In the genomic region with DNA sequence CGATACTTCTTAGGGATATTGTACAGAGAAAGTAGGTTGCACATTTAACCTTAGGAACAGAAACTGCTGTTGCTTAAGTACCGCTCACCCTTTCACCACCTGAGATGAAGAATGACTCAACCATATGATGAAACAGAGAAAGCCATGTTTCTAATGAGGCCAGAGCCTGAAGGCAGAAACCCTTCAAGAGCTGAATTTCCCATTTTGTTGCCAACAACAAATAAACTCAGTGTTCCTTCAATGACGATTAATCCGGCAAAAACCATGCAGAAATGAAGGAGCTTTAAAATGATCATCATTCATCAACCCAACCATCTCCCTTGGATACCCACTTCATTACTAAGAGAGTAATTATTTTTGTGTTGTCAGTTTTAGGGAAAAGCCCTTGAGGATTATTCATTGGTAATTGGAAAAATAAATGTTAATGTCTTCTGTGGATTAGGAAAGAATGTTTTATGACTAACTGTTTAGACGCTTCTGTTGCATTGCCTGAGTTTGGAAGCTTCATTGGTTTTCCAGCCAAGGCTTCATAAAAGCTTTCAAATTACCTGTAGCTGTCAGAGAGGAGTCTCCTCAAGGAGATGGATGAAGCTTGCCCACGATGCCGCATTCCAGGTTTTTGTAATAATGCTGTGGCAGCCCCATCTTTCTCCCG, we compare ENCODE assay signal across 11 cellular contexts.
DNase-seq lines count a peak whose midpoint lies in the region; ATAC-seq and TF ChIP-seq lines count a peak whose summit lies in the region.
"Had no signal": no experiment of that assay in that cellular context is flagged by ENCODE, and none has a peak within 500 bp of the region (broad histone marks: within the 10 kb centered on the region; RNA-seq: fewer than 3 reads in every experiment).

No MANE protein-coding gene starts in this region.

- TF ChIP-seq CTCF in choroid plexus epithelial cell (conservative IDR thresholded peaks at IDR 0.05; ENCODE audit: low read depth, low read length), result no peak
- no peak for TF ChIP-seq CTCF in retinal pigment epithelial cell (conservative IDR thresholded peaks at IDR 0.05; ENCODE audit: low read depth, low read length)
- TF ChIP-seq CTCF in MM.1S (IDR thresholded peaks at IDR 0.05; ENCODE audit: low read length), result no peak
- TF ChIP-seq CTCF in GM13977 (IDR thresholded peaks at IDR 0.05; ENCODE audit: extremely low read depth, insufficient read depth, missing control alignments), result no peak

- H3K27ac ChIP-seq in MM.1S (ENCODE audit: low read length), result no peak overlapping the region

- no peak overlapping the region for H2AFZ ChIP-seq in MM.1S (ENCODE audit: low read length)

- H3K9ac ChIP-seq in MM.1S (ENCODE audit: low read length), result no peak overlapping the region

- H3K36me3 ChIP-seq in MM.1S (replicated peaks; ENCODE audit: insufficient read depth, low read length), result no peaks in the 10 kb centered on the region

- H3K79me2 ChIP-seq in MM.1S (ENCODE audit: low read length), result no peaks in the 10 kb centered on the region

- no peaks in the 10 kb centered on the region for H3K9me2 ChIP-seq in MM.1S (replicated peaks; ENCODE audit: insufficient read depth, low read length)

- H3K27me3 ChIP-seq in MM.1S (replicated peaks; ENCODE audit: insufficient read depth, low read length), result no peaks in the 10 kb centered on the region

- no peaks in the 10 kb centered on the region for H4K20me1 ChIP-seq in MM.1S (ENCODE audit: insufficient read depth, low read length)

- no peaks in the 10 kb centered on the region for H3F3A ChIP-seq in MM.1S (ENCODE audit: insufficient read depth, low read length)

- peak; percentile 49 for DNase-seq in GM03348 (ENCODE audit: low spot score)
- DNase-seq in NOMO-1 treated with DMSO at 0.1 percent for 48 hours (lab: John Stamatoyannopoulos, UW; ENCODE audit: unreplicated experiment), result peak; percentile 85
- peak; percentile 86 for DNase-seq in choroid plexus epithelial cell (ENCODE audit: low read depth)
- DNase-seq in retinal pigment epithelial cell (ENCODE audit: low read depth), result peak; percentile 73
- no peak for DNase-seq in MM.1S
- DNase-seq in NCI-H82 (lab: John Stamatoyannopoulos, UW), result no peak
- no peak for DNase-seq in GM13977 (ENCODE audit: low spot score)
- DNase-seq: activated CD8-positive, alpha-beta memory T cell treated with anti-CD3 and anti-CD28 coated beads for 24 hours; aorta; kidney had no signal

- no peak overlapping the region for H3K4me2 ChIP-seq in MM.1S (ENCODE audit: low read depth, low read length)

- no peaks in the 10 kb centered on the region for H3K4me1 ChIP-seq in MM.1S (ENCODE audit: low read length)

- ATAC-seq in HG03571 (IDR thresholded peaks at IDR 0.05; ENCODE audit: unreplicated experiment), result no peak

- no peaks in the 10 kb centered on the region for H3K9me3 ChIP-seq in MM.1S (replicated peaks; ENCODE audit: insufficient read depth, low read length)

- H3K4me3 ChIP-seq in choroid plexus epithelial cell (ENCODE audit: low read depth, low read length) (no peak overlapping the region), retinal pigment epithelial cell (ENCODE audit: low read length) (no peak overlapping the region), MM.1S (ENCODE audit: low read length) (no peak overlapping the region)

- in situ Hi-C loops in GM13977 (cut with MboI; ENCODE audit: low pct_unique_long_range_greater_than_20kb, low sequenced_read_pairs, unreplicated experiment), result no loop called here

Comparison
In these comparisons a context has a peak if more than half of its experiments do, and no peak if none do; other contexts are left out.
1. DNase-seq: peak in GM03348 (single experiment), NOMO-1 treated with DMSO at 0.1 percent for 48 hours (single experiment), choroid plexus epithelial cell (single experiment) and retinal pigment epithelial cell (single experiment); none in MM.1S (single experiment), NCI-H82 (single experiment) and GM13977 (single experiment).